10 cellular contexts compared by ENCODE assay signal in genomic region chr18:5944448-5944847, GRCh38. TPM values are rescaled to one million over a fixed set of nuclear protein-coding genes. Genes with fewer than 3 reads are reported as not detected.
"Had no signal": no experiment of that assay in that cellular context is flagged by ENCODE, and none has a peak within 500 bp of the region (broad histone marks: within the 10 kb centered on the region; RNA-seq: fewer than 3 reads in every experiment).

No MANE protein-coding gene starts in this region.

- H3K27ac ChIP-seq: GM23248, KMS-11 had no signal

- H3K4me3 ChIP-seq: GM23248 had no signal

- H3K27ac Mint-ChIP-seq: H9 had no signal

- H2AFZ ChIP-seq: GM23248 had no signal

- H3K9ac ChIP-seq: GM23248, KMS-11 had no signal

- H3K9me3 Mint-ChIP-seq: H9 had no signal

- FAIRE-seq: H54, HTR-8/SVneo had no signal

- H3K4me3 Mint-ChIP-seq: H9 had no signal

- H3K4me2 ChIP-seq: KMS-11 had no signal

- DNase-seq: GM23248, GOT3, H9, HCEC 1CT, Karpas-422, KBM-7 had no signal

RNA-seq across cellular contexts. Expression of gene TMEM200C, which starts 49.1 kb away (rescaled TPM):
- total RNA-seq: GM23248, HT-29 had no signal
- polyA plus RNA-seq: GM23248 had no signal
